ENCODE assay signal across 12 cellular contexts in genomic region chr12:2487278-2487677, GRCh38.
DNase-seq lines count a peak whose midpoint lies in the region; ATAC-seq and TF ChIP-seq lines count a peak whose summit lies in the region.
"Had no signal": no experiment of that assay in that cellular context is flagged by ENCODE, and none has a peak within 500 bp of the region (broad histone marks: within the 10 kb centered on the region; RNA-seq: fewer than 3 reads in every experiment).

No MANE protein-coding gene starts in this region.

- in situ Hi-C loops in IMR-90 (cut with MboI; ENCODE audit: low sequenced_read_pairs) = no loop called here

- H3K4me1 ChIP-seq in IMR-90 (ENCODE audit: control insufficient read depth, insufficient read depth, low read length) = peaks cover 10% of the 10 kb centered on the region; the same call in 1 of the 2 replicates
- H3K4me1 ChIP-seq in rectal smooth muscle tissue (ENCODE audit: control insufficient read depth, insufficient read depth, low read length) = peaks cover 25% of the 10 kb centered on the region
- H3K4me1 ChIP-seq: Caco-2 had no signal

- H2AK9ac ChIP-seq in IMR-90 (replicated peaks; ENCODE audit: low read depth, low read length, poor library complexity) = no peak overlapping the region

- no peak overlapping the region for H3K9ac ChIP-seq in IMR-90 (ENCODE audit: low read depth, low read length)
- H3K9ac ChIP-seq in rectal smooth muscle tissue (ENCODE audit: low read length) = no peak overlapping the region

- H3K9me3 ChIP-seq in IMR-90 (ENCODE audit: control insufficient read depth, insufficient read depth, low read length) = no peaks in the 10 kb centered on the region
- H3K9me3 ChIP-seq: Caco-2 had no signal

- no peak overlapping the region for H3K23ac ChIP-seq in IMR-90 (ENCODE audit: low read depth, low read length)

- H4K8ac ChIP-seq in IMR-90 (ENCODE audit: low read depth in 2 of 2, low read length in 2 of 2) = no peak overlapping the region

- no peak overlapping the region for H3K18ac ChIP-seq in IMR-90 (ENCODE audit: low read depth, low read length)

- no peak overlapping the region for H4K5ac ChIP-seq in IMR-90 (ENCODE audit: low read depth, low read length)

- POLR2A ChIA-PET in IMR-90 (lab: Charles Lee; ENCODE audit: unreplicated experiment) = no interaction called here

- no peak overlapping the region for H2BK5ac ChIP-seq in IMR-90 (ENCODE audit: low read depth, low read length, poor library complexity, severe bottlenecking)

- TF ChIP-seq POLR2A in IMR-90 (IDR thresholded peaks at IDR 0.05; ENCODE audit: low read depth, low read length) = no peak

- H3K36me3 ChIP-seq in IMR-90 (ENCODE audit: control insufficient read depth, insufficient read depth, low read length) = peaks cover 6% of the 10 kb centered on the region; the same call in 1 of the 2 replicates
- no peaks in the 10 kb centered on the region for H3K36me3 ChIP-seq in rectal smooth muscle tissue (ENCODE audit: control insufficient read depth, insufficient read depth, low read length)

- no peak overlapping the region for H2AFZ ChIP-seq in IMR-90 (replicated peaks; ENCODE audit: low read length, poor library complexity)
- H2AFZ ChIP-seq: GM23338 had no signal

- peak overlapping the region; percentile 23; the same call in 1 of the 2 replicates for H3K4me2 ChIP-seq in IMR-90 (ENCODE audit: low read depth, low read length)
- H3K4me2 ChIP-seq: GM23338 had no signal

- no peak overlapping the region for H3K56ac ChIP-seq in IMR-90 (ENCODE audit: extremely low read depth, insufficient read depth, low read length)

- H3K27ac ChIP-seq in IMR-90 (ENCODE audit: insufficient read depth, low read length) (no peak overlapping the region; the same call in 1 of the 2 replicates), rectal smooth muscle tissue (ENCODE audit: low read depth, low read length) (peak overlapping the region; percentile 44)
- H3K27ac ChIP-seq: C4-2B had no signal

- no peak for TF ChIP-seq RAD21 in IMR-90 (IDR thresholded peaks at IDR 0.05; ENCODE audit: low read length)

- ATAC-seq in IMR-90 (ENCODE audit: low read depth) (peak; percentile 92), HG02938 (IDR thresholded peaks at IDR 0.05; ENCODE audit: unreplicated experiment) (no peak)
- ATAC-seq: GM23338 had no signal

- H3K4ac ChIP-seq in IMR-90 (ENCODE audit: low read depth, low read length) = no peak overlapping the region

- no peak overlapping the region for H4K91ac ChIP-seq in IMR-90 (ENCODE audit: insufficient read depth, low read depth, low read length)

- CTCF ChIA-PET in IMR-90 (lab: Yijun Ruan, JAX) = interaction anchor here (0.6 to 1.1 kb wide), 2 partner anchors 18 to 547 kb away, joined by 3 read pairs; no protein-coding TSS in a partner anchor

- H3K27me3 ChIP-seq in IMR-90 (ENCODE audit: control insufficient read depth, insufficient read depth, low read length) (peaks cover 25% of the 10 kb centered on the region), rectal smooth muscle tissue (ENCODE audit: control insufficient read depth, insufficient read depth, low read length) (peaks cover 3% of the 10 kb centered on the region)

- BruUV-seq in IMR-90 (replicated peaks; lab: Mats Ljungman, UMichigan) = no TSS peak

- H2BK15ac ChIP-seq in IMR-90 (ENCODE audit: low read depth, low read length) = no peak overlapping the region

- H2AK5ac ChIP-seq in IMR-90 (ENCODE audit: low read depth, low read length) = no peak overlapping the region

- H3K79me1 ChIP-seq in IMR-90 (ENCODE audit: low read depth in 1 of 2, low read length in 2 of 2) = no peaks in the 10 kb centered on the region

- H4K20me1 ChIP-seq in IMR-90 (ENCODE audit: insufficient read depth, low read length) = peaks cover 4% of the 10 kb centered on the region; the same call in 1 of the 2 replicates

- intact Hi-C loops in IMR-90 (cut with micrococcal nuclease) = no loop called here

- H3K9me1 ChIP-seq in IMR-90 (ENCODE audit: insufficient read depth, low read length) = no peaks in the 10 kb centered on the region; the same call in 1 of the 2 replicates

- DNase-seq in IMR-90 (peak; percentile 49), fibroblast of villous mesenchyme (ENCODE audit: low read depth) (peak; percentile 16), NOMO-1 treated with DMSO at 0.1 percent for 48 hours (lab: John Stamatoyannopoulos, UW; ENCODE audit: unreplicated experiment) (no peak), foreskin melanocyte (no peak)
- DNase-seq: AML-193; Caco-2; CD4-positive, alpha-beta T cell; HCEC 1CT had no signal

- WGBS in IMR-90 (ENCODE audit: extremely low coverage in 2 of 2, insufficient read length in 1 of 2), 2 experiments = no CpG with 5 or more reads among the region's 5 CpGs

- H3K14ac ChIP-seq in IMR-90 (replicated peaks; ENCODE audit: low read depth, low read length) = no peak overlapping the region

- dilution Hi-C loops in IMR-90 (cut with HindIII; ENCODE audit: low sequenced_read_pairs, unreplicated experiment) = no loop called here

- H3K4me3 ChIP-seq in IMR-90 (ENCODE audit: insufficient read depth, low read depth, low read length) (no peak overlapping the region), fibroblast of villous mesenchyme (ENCODE audit: low read depth, low read length) (no peak overlapping the region), rectal smooth muscle tissue (ENCODE audit: low read length) (peak overlapping the region; percentile 13)
- H3K4me3 ChIP-seq: GM23338 had no signal

- no peak overlapping the region for H2BK20ac ChIP-seq in IMR-90 (ENCODE audit: low read depth, low read length)

- H2BK120ac ChIP-seq in IMR-90 (ENCODE audit: low read depth, low read length) = no peak overlapping the region

- TF ChIP-seq CTCF in IMR-90 (conservative IDR thresholded peaks at IDR 0.05; ENCODE audit: low read depth, low read length) (no peak), fibroblast of villous mesenchyme (IDR thresholded peaks at IDR 0.05; ENCODE audit: insufficient read depth, low read depth, low read length) (no peak)

TF ChIP-seq in IMR-90, 13 proteins besides CTCF, POLR2A, EP300 and RAD21:
- TF ChIP-seq ELK1 (IDR thresholded peaks at IDR 0.05; ENCODE audit: borderline replicate concordance, low read depth, low read length) = no peak

Comparison
In these comparisons a context has a peak if more than half of its experiments do, and no peak if none do; other contexts are left out.
1. DNase-seq: peak in IMR-90 (single experiment) and fibroblast of villous mesenchyme (single experiment); none in NOMO-1 treated with DMSO at 0.1 percent for 48 hours (single experiment) and foreskin melanocyte (single experiment).